In the genomic region with DNA sequence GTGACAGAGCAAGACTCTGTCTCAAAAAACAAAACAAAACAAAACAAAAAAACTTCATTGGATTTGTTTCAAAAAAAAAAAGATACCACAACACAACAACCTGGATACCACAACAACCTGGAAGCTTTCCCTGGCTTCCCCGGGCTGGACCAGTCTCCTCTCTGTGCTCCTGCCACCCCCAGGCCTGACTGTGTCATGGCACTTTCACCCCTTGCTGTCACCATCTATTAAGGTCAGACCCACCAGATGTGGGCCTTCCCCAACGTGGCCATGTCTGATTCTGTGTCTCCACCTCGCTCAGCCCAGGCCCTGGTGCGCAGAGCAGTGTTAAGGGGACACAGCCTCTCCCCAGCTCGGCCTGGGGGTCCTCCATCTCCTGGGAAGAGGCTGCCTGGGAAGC, we compare ENCODE assay signal across 12 cellular contexts. TPM values are rescaled to one million over a fixed set of nuclear protein-coding genes. Genes with fewer than 3 reads are reported as not detected.
DNase-seq lines count a peak whose midpoint lies in the region; ATAC-seq, FAIRE-seq and TF ChIP-seq lines count a peak whose summit lies in the region.
"Had no signal": no experiment of that assay in that cellular context is flagged by ENCODE, and none has a peak within 500 bp of the region (broad histone marks: within the 10 kb centered on the region; RNA-seq: fewer than 3 reads in every experiment).

No MANE protein-coding gene starts in this region.

- H3K4me3 ChIP-seq in bronchial epithelial cell (ENCODE audit: low read depth, low read length) (no peak overlapping the region), neuronal stem cell (ENCODE audit: low read length in 2 of 2) (no peak overlapping the region), tibial nerve (no peak overlapping the region), osteoblast (ENCODE audit: insufficient read depth, low read length) (no peak overlapping the region)

- no peak overlapping the region for H2BK15ac ChIP-seq in neuronal stem cell (ENCODE audit: low read length)

- no peak for TF ChIP-seq EP300 in tibial nerve (IDR thresholded peaks at IDR 0.05)

- H4K91ac ChIP-seq in neuronal stem cell (ENCODE audit: low read depth, low read length, poor library complexity) = no peak overlapping the region

- no peak overlapping the region for H3K4me2 ChIP-seq in neuronal stem cell (ENCODE audit: insufficient read depth, low read length, poor library complexity, severe bottlenecking)
- H3K4me2 ChIP-seq in osteoblast (ENCODE audit: insufficient read depth, low read length) = no peak overlapping the region

- FAIRE-seq in bronchial epithelial cell (lab: Jason Lieb, UNC) = no peak

- H2BK5ac ChIP-seq in neuronal stem cell (ENCODE audit: low read length) = no peak overlapping the region

- H2AFZ ChIP-seq in neuronal stem cell (ENCODE audit: low read length) (no peak overlapping the region), osteoblast (ENCODE audit: low read length) (no peak overlapping the region)

- H3K14ac ChIP-seq in neuronal stem cell (ENCODE audit: low read length) = peak overlapping the region; percentile 21

- no peak overlapping the region for H2BK120ac ChIP-seq in neuronal stem cell (ENCODE audit: low read depth, low read length)

- H3K23ac ChIP-seq in neuronal stem cell (ENCODE audit: low read depth, low read length, poor library complexity) = no peak overlapping the region

- no peaks in the 10 kb centered on the region for H3K4me1 ChIP-seq in neuronal stem cell (ENCODE audit: control insufficient read depth in 2 of 2, insufficient read depth in 1 of 2, low read depth in 1 of 2, low read length in 2 of 2)
- no peaks in the 10 kb centered on the region for H3K4me1 ChIP-seq in tibial nerve
- no peaks in the 10 kb centered on the region for H3K4me1 ChIP-seq in osteoblast (ENCODE audit: insufficient read depth, low read length)

- WGBS in neuronal stem cell (ENCODE audit: extremely low coverage in 2 of 2, insufficient read length in 2 of 2, insufficient replicate concordance in 1 of 2), 2 donors = no CpG with 5 or more reads among the region's 5 CpGs
- WGBS in tibial nerve, 2 donors = 48 to 68% methylated on average over 5 of the region's 5 CpGs

- H4K20me1 ChIP-seq in osteoblast (ENCODE audit: insufficient read depth, low read length) = no peaks in the 10 kb centered on the region

- no peak overlapping the region for H3K9ac ChIP-seq in neuronal stem cell (ENCODE audit: low read depth, low read length, poor library complexity)

- no peaks in the 10 kb centered on the region for H3K79me1 ChIP-seq in neuronal stem cell (ENCODE audit: low read depth, low read length)

- H3K9me3 ChIP-seq in neuronal stem cell (replicated peaks in 1 of 2; ENCODE audit: control insufficient read depth in 2 of 2, insufficient read depth in 1 of 2, low read depth in 1 of 2, low read length in 2 of 2) (no peaks in the 10 kb centered on the region), tibial nerve (no peaks in the 10 kb centered on the region), osteoblast (ENCODE audit: low read depth, low read length) (no peaks in the 10 kb centered on the region)
- H3K9me3 ChIP-seq: neutrophil had no signal

- H3K36me3 ChIP-seq in bronchial epithelial cell (ENCODE audit: control insufficient read depth, insufficient read depth, low read length) (no peaks in the 10 kb centered on the region), neuronal stem cell (replicated peaks in 1 of 2; ENCODE audit: control insufficient read depth in 2 of 2, insufficient read depth in 2 of 2, low read length in 2 of 2) (no peaks in the 10 kb centered on the region), tibial nerve (no peaks in the 10 kb centered on the region), osteoblast (ENCODE audit: insufficient read depth, low read length) (no peaks in the 10 kb centered on the region)
- H3K36me3 ChIP-seq: neutrophil had no signal

- H3K79me2 ChIP-seq in osteoblast (ENCODE audit: insufficient read depth, low read length) = no peaks in the 10 kb centered on the region

- H2BK12ac ChIP-seq in neuronal stem cell (ENCODE audit: low read length) = no peak overlapping the region

- H2AK5ac ChIP-seq in neuronal stem cell (ENCODE audit: low read depth, low read length) = peak overlapping the region; percentile 75

- H4K8ac ChIP-seq in neuronal stem cell (ENCODE audit: low read depth, low read length) = no peak overlapping the region

- no peak overlapping the region for H3K4ac ChIP-seq in neuronal stem cell (ENCODE audit: low read length)

- H3K18ac ChIP-seq in neuronal stem cell (ENCODE audit: low read length) = peak overlapping the region; percentile 28

- TF ChIP-seq CTCF in bronchial epithelial cell (IDR thresholded peaks at IDR 0.05; ENCODE audit: insufficient read depth, low read length, severe bottlenecking) (peak; percentile 2), tibial nerve (IDR thresholded peaks at IDR 0.05) (no peak), osteoblast (IDR thresholded peaks at IDR 0.05; ENCODE audit: extremely low read depth, low read depth, low read length) (no peak)

- H3K27me3 ChIP-seq in bronchial epithelial cell (ENCODE audit: control insufficient read depth, insufficient read depth, low read length) = no peaks in the 10 kb centered on the region
- peaks cover 0 to 10% (median 0%) of the 10 kb centered on the region in 3 experiments for H3K27me3 ChIP-seq in neuronal stem cell (ENCODE audit: control insufficient read depth in 3 of 3, insufficient read depth in 3 of 3, low read depth in 1 of 3, low read length in 3 of 3)
- H3K27me3 ChIP-seq in tibial nerve = no peaks in the 10 kb centered on the region
- H3K27me3 ChIP-seq in osteoblast (ENCODE audit: insufficient read depth, low read length) = peaks cover 4% of the 10 kb centered on the region
- H3K27me3 ChIP-seq: neutrophil had no signal

- DNase-seq in NCI-H1694 (lab: John Stamatoyannopoulos, UW) (peak; percentile 38), NCI-H1694 treated with DMSO at 0.1 percent for 48 hours (lab: John Stamatoyannopoulos, UW) (no peak), Kasumi-1 (lab: John Stamatoyannopoulos, UW) (peak; percentile 11 to 50), bronchial epithelial cell (ENCODE audit: low read depth) (no peak), neuronal stem cell (ENCODE audit: low spot score) (no peak), tibial nerve (ENCODE audit: low spot score in 2 of 2) (no peak), osteoblast (ENCODE audit: insufficient read length, low spot score, missing footprints) (no peak)
- DNase-seq: activated CD8-positive, alpha-beta memory T cell treated with anti-CD3 and anti-CD28 coated beads, Interleukin-2, amount 10 ng/mL, durations not matched to agents 7 days and 5 days; GDM1; stimulated activated CD4-positive, alpha-beta T cell treated with anti-CD3 and anti-CD28 coated beads, Interleukin-1b, Interleukin-23, amount 100 ng/mL, for 48 hours had no signal

- ATAC-seq in HG02981 (IDR thresholded peaks at IDR 0.05; ENCODE audit: unreplicated experiment) = no peak
- ATAC-seq: activated CD8-positive, alpha-beta memory T cell treated with anti-CD3 and anti-CD28 coated beads, Interleukin-2, amount 10 ng/mL, durations not matched to agents 7 days and 5 days had no signal

- H3K27ac ChIP-seq in neuronal stem cell (replicated peaks; ENCODE audit: low read length) (no peak overlapping the region), tibial nerve (no peak overlapping the region), osteoblast (ENCODE audit: low read depth, low read length) (no peak overlapping the region)
- H3K27ac ChIP-seq: neutrophil had no signal

- TF ChIP-seq POLR2A in tibial nerve (IDR thresholded peaks at IDR 0.05) = no peak

RNA-seq across cellular contexts. Expression of a gene that starts 28.3 kb away (rescaled TPM):
- total RNA-seq in bronchial epithelial cell (3.4 and 6.0 TPM in 2 replicates), tibial nerve (10 to 100 TPM in 2 of 4 donors, 1 to 10 TPM in 2; 7.5 to 13.8 (median 10.2) TPM), osteoblast (2.9 and 3.8 TPM in 2 replicates)
- 0.82 TPM for polyA plus RNA-seq in neuronal stem cell (2013, experiment 1 of 2)
- 0.90 TPM for polyA plus RNA-seq in neuronal stem cell (2013, experiment 2 of 2)

Comparison
In these comparisons a context has a peak if more than half of its experiments do, and no peak if none do; other contexts are left out.
1. DNase-seq: peak in NCI-H1694 (single experiment) and Kasumi-1 (2 of 2); none in NCI-H1694 treated with DMSO at 0.1 percent for 48 hours (single experiment), bronchial epithelial cell (single experiment), neuronal stem cell (single experiment), tibial nerve (0 of 2) and osteoblast (single experiment).